ENCODE assay signal across 10 cellular contexts in genomic region chr4:145709843-145710242, GRCh38. TPM values are rescaled to one million over a fixed set of nuclear protein-coding genes. Genes with fewer than 3 reads are reported as not detected.
DNase-seq lines count a peak whose midpoint lies in the region; ATAC-seq and TF ChIP-seq lines count a peak whose summit lies in the region.
"Had no signal": no experiment of that assay in that cellular context is flagged by ENCODE, and none has a peak within 500 bp of the region (broad histone marks: within the 10 kb centered on the region; RNA-seq: fewer than 3 reads in every experiment).

No MANE protein-coding gene starts in this region.

- no peaks in the 10 kb centered on the region for H3K27me3 ChIP-seq in H7 (ENCODE audit: control insufficient read depth, insufficient read depth, low read length)
- no peaks in the 10 kb centered on the region for H3K27me3 ChIP-seq in adrenal gland

- 84 to 95% (median 89%) methylated on average over 3 of the region's 3 CpGs for WGBS in adrenal gland, 4 donors

- DNase-seq in EL (peak; percentile 87), NCI-H226 (peak; percentile 74), iris pigment epithelial cell (ENCODE audit: low read depth) (peak; percentile 91), cerebellum (ENCODE audit: low spot score) (no peak), cerebellar cortex (ENCODE audit: low spot score) (no peak), H7 (no peak), adrenal gland (no peak)
- DNase-seq: naive B cell had no signal

- intact Hi-C loops in adrenal gland (cut with DNase I) = no loop called here

- no peak for TF ChIP-seq POLR2A in adrenal gland (IDR thresholded peaks at IDR 0.05)

- no peak overlapping the region for H3K4me3 ChIP-seq in H7 (ENCODE audit: insufficient read depth, low read depth, low read length)
- H3K4me3 ChIP-seq in adrenal gland = no peak overlapping the region
- H3K4me3 ChIP-seq: K562 had no signal

- no peak for TF ChIP-seq CTCF in adrenal gland (IDR thresholded peaks at IDR 0.05)

- no peaks in the 10 kb centered on the region for H3K9me3 ChIP-seq in adrenal gland (replicated peaks in 1 of 3)

- peak; percentile 77 for ATAC-seq in GM21825 (IDR thresholded peaks at IDR 0.05; ENCODE audit: unreplicated experiment)
- ATAC-seq: K562 had no signal

- H3K4me1 ChIP-seq in adrenal gland (replicated peaks in 1 of 2) = no peaks in the 10 kb centered on the region

- H3K27ac ChIP-seq in adrenal gland = no peak overlapping the region

- H3K36me3 ChIP-seq in H7 (replicated peaks; ENCODE audit: control insufficient read depth, insufficient read depth, low read length) = no peaks in the 10 kb centered on the region
- no peaks in the 10 kb centered on the region for H3K36me3 ChIP-seq in adrenal gland (replicated peaks in 1 of 2)

RNA-seq across cellular contexts. Expression of gene C4orf51, which starts 29.9 kb away (rescaled TPM):
- not detected for total RNA-seq in cerebellum
- total RNA-seq in H7 (2014; rRNA removed; shearing (Covaris generic)) = 3.9 and 17.9 TPM in 2 replicates
- total RNA-seq in adrenal gland = not detected
- not detected for polyA plus RNA-seq in adrenal gland
- total RNA-seq: K562 had no signal
- polyA plus RNA-seq: K562 had no signal

Comparison
In these comparisons a context has a peak if more than half of its experiments do, and no peak if none do; other contexts are left out.
1. DNase-seq: peak in EL (single experiment), NCI-H226 (single experiment) and iris pigment epithelial cell (single experiment); none in cerebellum (single experiment), cerebellar cortex (single experiment), H7 (single experiment) and adrenal gland (0 of 7).